In the genomic region with DNA sequence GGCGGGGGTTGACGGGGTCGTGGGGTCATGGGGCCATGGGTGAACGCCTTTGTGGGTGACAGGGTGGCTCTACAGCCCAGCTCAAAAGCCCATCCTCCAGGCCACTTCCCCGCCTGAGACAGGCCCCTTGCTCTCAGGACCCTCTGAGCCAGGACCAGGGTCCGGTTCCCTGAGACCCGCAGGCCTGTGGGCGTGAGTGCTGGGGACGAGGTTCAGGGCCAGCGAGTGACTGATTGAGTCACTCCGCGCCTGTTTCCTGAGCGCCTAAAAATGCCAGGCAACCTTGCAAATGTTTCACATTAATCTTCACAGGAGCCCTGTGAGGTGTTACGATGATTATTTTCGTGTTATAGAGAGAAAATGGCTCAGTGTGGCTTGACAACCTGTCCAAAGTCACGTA, we compare ENCODE assay signal across 8 cellular contexts.
DNase-seq lines count a peak whose midpoint lies in the region; ATAC-seq and TF ChIP-seq lines count a peak whose summit lies in the region.

No MANE protein-coding gene starts in this region.

- CTCF ChIA-PET in HEK293T (lab: Yijun Ruan, JAX): no interaction called here

- peak overlapping the region; percentile 78 to 87 (median 82) for H3K27ac ChIP-seq in upper lobe of left lung

- peak overlapping the region; percentile 58 for H3K9ac ChIP-seq in ES-I3 (ENCODE audit: low read depth, low read length)

- no peaks in the 10 kb centered on the region for H3K9me3 ChIP-seq in ES-I3 (ENCODE audit: control insufficient read depth, insufficient read depth, low read length)
- H3K9me3 ChIP-seq in upper lobe of left lung: no peaks in the 10 kb centered on the region

- H3K4me3 ChIP-seq in lower leg skin (ENCODE audit: low read depth, poor library complexity, severe bottlenecking) (peak overlapping the region; percentile 65), upper lobe of left lung (peak overlapping the region; percentile 12 to 80 (median 66))

- no peak for TF ChIP-seq CTCF in lower leg skin (IDR thresholded peaks at IDR 0.05)
- TF ChIP-seq CTCF in upper lobe of left lung (IDR thresholded peaks at IDR 0.05): no peak

- H3K27me3 ChIP-seq in upper lobe of left lung: no peaks in the 10 kb centered on the region

- H3K36me3 ChIP-seq in ES-I3 (ENCODE audit: insufficient read depth, low read length) (no peaks in the 10 kb centered on the region), upper lobe of left lung (peaks cover 0 to 12% (median 3%) of the 10 kb centered on the region in 4 donors)

- intact Hi-C loops in lower leg skin (cut with DNase I; ENCODE audit: low total_unique reads): no loop called here

- DNase-seq in astrocyte of the hippocampus (ENCODE audit: low read depth, low spot score): peak; percentile 30
- DNase-seq in lower leg skin (ENCODE audit: low spot score in 2 of 2): peak in 1 of 2 donors; percentile 10
- DNase-seq in upper lobe of left lung: no peak
- DNase-seq in HEK293T (ENCODE audit: extremely low spot score): no peak
- DNase-seq in NCI-H2171 treated with DMSO at 0.1 percent for 48 hours (lab: John Stamatoyannopoulos, UW): no peak

- 0 to 24% methylated on average over 5 to 16 of the region's 16 CpGs for WGBS in lower leg skin, 2 donors
- 0 to 34% methylated on average over 3 to 15 of the region's 16 CpGs for WGBS in upper lobe of left lung, 2 donors

- ATAC-seq in HG03342 (IDR thresholded peaks at IDR 0.05; ENCODE audit: unreplicated experiment) (peak; percentile 15), upper lobe of left lung (ENCODE audit: low FRiP score in 2 of 2) (peak in 1 of 2 donors; percentile 64), GM19324 (IDR thresholded peaks at IDR 0.05; ENCODE audit: low FRiP score, unreplicated experiment) (no peak)

- POLR2A ChIA-PET in HEK293T (lab: Yijun Ruan, JAX): no interaction called here

- H3K4me1 ChIP-seq in ES-I3 (ENCODE audit: insufficient read depth, low read length) (peaks cover 7% of the 10 kb centered on the region), upper lobe of left lung (peaks cover 0 to 9% (median 0%) of the 10 kb centered on the region in 4 donors)

- no peak for TF ChIP-seq EP300 in upper lobe of left lung (IDR thresholded peaks at IDR 0.05)

- TF ChIP-seq POLR2A in lower leg skin (IDR thresholded peaks at IDR 0.05) (no peak), upper lobe of left lung (IDR thresholded peaks at IDR 0.05) (no peak)

TF ChIP-seq in HEK293T, 16 proteins besides CTCF, POLR2A, EP300 and RAD21:
- TF ChIP-seq ARNT (IDR thresholded peaks at IDR 0.05) (no peak), CTBP1 (IDR thresholded peaks at IDR 0.05; ENCODE audit: borderline replicate concordance) (no peak), SUZ12 (IDR thresholded peaks at IDR 0.05) (no peak), SP1 (IDR thresholded peaks at IDR 0.05) (no peak), TARDBP (IDR thresholded peaks at IDR 0.05) (no peak)
